Comparison of ENCODE assay signal across 20 cellular contexts in the genomic region with DNA sequence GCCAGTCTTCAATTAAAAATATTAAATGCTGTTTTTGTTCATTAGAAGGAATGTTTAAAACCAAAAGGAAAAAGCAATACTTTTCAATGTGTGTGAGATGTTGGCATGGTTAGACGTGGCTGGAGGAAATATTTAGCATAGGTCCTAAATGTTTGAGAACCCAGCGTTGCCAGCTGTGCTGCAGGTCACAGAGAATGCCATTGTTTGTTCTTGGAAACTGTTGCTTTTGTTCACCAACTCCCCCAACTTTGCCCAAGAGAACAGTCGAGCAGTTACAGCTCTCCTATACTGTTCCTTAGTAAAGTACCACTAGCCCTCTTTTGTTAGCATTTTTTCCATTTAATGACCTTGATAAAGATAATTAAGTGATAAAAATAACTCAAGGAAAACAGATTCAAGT. TPM values are rescaled to one million over a fixed set of nuclear protein-coding genes. Genes with fewer than 3 reads are reported as not detected.
DNase-seq lines count a peak whose midpoint lies in the region; ATAC-seq, FAIRE-seq and TF ChIP-seq lines count a peak whose summit lies in the region.
"Had no signal": no experiment of that assay in that cellular context is flagged by ENCODE, and none has a peak within 500 bp of the region (broad histone marks: within the 10 kb centered on the region; RNA-seq: fewer than 3 reads in every experiment).

No MANE protein-coding gene starts in this region.

- no peaks in the 10 kb centered on the region for H3K9me1 ChIP-seq in endothelial cell of umbilical vein (replicated peaks; ENCODE audit: control insufficient read depth, extremely low read depth, insufficient read depth, low read length)

- no peaks in the 10 kb centered on the region for H3K27me3 ChIP-seq in H7 (ENCODE audit: control insufficient read depth, insufficient read depth, low read length)
- H3K27me3 ChIP-seq in endothelial cell of umbilical vein (ENCODE audit: control insufficient read depth in 2 of 2, insufficient read depth in 2 of 2, low read length in 2 of 2): no peaks in the 10 kb centered on the region
- H3K27me3 ChIP-seq: BE2C had no signal

- TF ChIP-seq CTCF in endothelial cell of umbilical vein (IDR thresholded peaks at IDR 0.05; ENCODE audit: extremely low read depth in 1 of 2, insufficient read depth in 1 of 2, low read depth in 1 of 2, low read length in 2 of 2) (no peak), GM13976 (IDR thresholded peaks at IDR 0.05; ENCODE audit: borderline replicate concordance, control extremely low read depth, extremely low read depth, insufficient read depth, missing control alignments) (no peak)

- FAIRE-seq in endothelial cell of umbilical vein (lab: Jason Lieb, UNC): no peak
- FAIRE-seq: GM12878 had no signal

- H3K79me2 ChIP-seq in endothelial cell of umbilical vein (ENCODE audit: control insufficient read depth, insufficient read depth, low read length): no peaks in the 10 kb centered on the region

- ATAC-seq in left ventricle myocardium superior: no peak
- ATAC-seq in HG03095 (IDR thresholded peaks at IDR 0.05; ENCODE audit: unreplicated experiment): no peak
- ATAC-seq: GM12878 had no signal

- no peaks in the 10 kb centered on the region for H3K9me3 ChIP-seq in endothelial cell of umbilical vein (replicated peaks; ENCODE audit: control insufficient read depth, insufficient read depth, low read length)
- H3K9me3 ChIP-seq: BE2C, HAP-1 had no signal

- intact Hi-C loops in endothelial cell of umbilical vein (cut with micrococcal nuclease) (no loop called here), left ventricle myocardium superior (cut with micrococcal nuclease) (no loop called here)

- H3K4me3 ChIP-seq in H7 (ENCODE audit: insufficient read depth, low read depth, low read length): peak overlapping the region; percentile 28; the same call in 1 of the 2 replicates
- no peak overlapping the region for H3K4me3 ChIP-seq in endothelial cell of umbilical vein (replicated peaks in 1 of 3; ENCODE audit: insufficient read depth in 1 of 3, low read depth in 1 of 3, low read length in 3 of 3)
- H3K4me3 ChIP-seq: GM12878, HAP-1 had no signal

- in situ Hi-C loops in GM13976 (cut with MboI; ENCODE audit: low sequenced_read_pairs, unreplicated experiment): no loop called here

- H3K36me3 ChIP-seq in H7 (replicated peaks; ENCODE audit: control insufficient read depth, insufficient read depth, low read length) (no peaks in the 10 kb centered on the region; the same call in 1 of the 2 replicates), endothelial cell of umbilical vein (ENCODE audit: control insufficient read depth in 2 of 2, extremely low read depth in 1 of 2, insufficient read depth in 2 of 2, low read length in 2 of 2) (no peaks in the 10 kb centered on the region)
- H3K36me3 ChIP-seq: BE2C, HAP-1 had no signal

- H2AFZ ChIP-seq in endothelial cell of umbilical vein (ENCODE audit: low read depth, low read length): no peak overlapping the region

- dilution Hi-C loops in endothelial cell of umbilical vein (cut with MboI; ENCODE audit: extremely low pct_ligation_motif_present, low sequenced_read_pairs): no loop called here

- CTCF ChIA-PET in endothelial cell of umbilical vein (lab: Charles Lee): interaction anchor here (1.0 to 2.3 kb wide), 5 partner anchors 11 to 285 kb away, joined by 3 to 8 read pairs (median 3); no protein-coding TSS in a partner anchor

- no peak overlapping the region for H3K9ac ChIP-seq in endothelial cell of umbilical vein (replicated peaks; ENCODE audit: extremely low read depth, insufficient read depth, low read length)

- H3K27ac ChIP-seq in endothelial cell of umbilical vein (ENCODE audit: insufficient read depth, low read depth, low read length): no peak overlapping the region
- H3K27ac ChIP-seq in temporal lobe (ENCODE audit: low read depth, low read length): peak overlapping the region; percentile 90

- BruUV-seq in endothelial cell of umbilical vein (replicated peaks; lab: Mats Ljungman, UMichigan): no TSS peak

- H3K4me2 ChIP-seq in endothelial cell of umbilical vein (ENCODE audit: insufficient read depth, low read length): no peak overlapping the region

- no peak for TF ChIP-seq POLR2A in endothelial cell of umbilical vein (IDR thresholded peaks at IDR 0.05; ENCODE audit: low read depth, low read length)

- no peak for DNase-seq in H7
- DNase-seq in endothelial cell of umbilical vein (ENCODE audit: low read depth, low spot score): peak; percentile 20
- peak; percentile 72 for DNase-seq in midbrain (lab: John Stamatoyannopoulos, UW)
- no peak for DNase-seq in left ventricle myocardium superior
- no peak for DNase-seq in GM13976 (ENCODE audit: low spot score)
- DNase-seq: BE2C; CD4-positive, CD25-positive, alpha-beta regulatory T cell; COR-L47; Karpas-422; NCI-H1417 treated with DMSO at 0.1 percent for 48 hours; NCI-H187 treated with DMSO at 0.1 percent for 48 hours; NCI-H2227 treated with DMSO at 0.1 percent for 48 hours; NCI-H510A treated with DMSO at 0.1 percent for 48 hours; NCI-H774; OCI-M1; Right ventricle myocardium superior had no signal

- no peaks in the 10 kb centered on the region for H3K4me1 ChIP-seq in endothelial cell of umbilical vein (ENCODE audit: control insufficient read depth, extremely low read depth, insufficient read depth, low read length)
- H3K4me1 ChIP-seq: BE2C, HAP-1 had no signal

- no peaks in the 10 kb centered on the region for H4K20me1 ChIP-seq in endothelial cell of umbilical vein (replicated peaks; ENCODE audit: control insufficient read depth, extremely low read depth, insufficient read depth, low read length)

- POLR2A ChIA-PET in endothelial cell of umbilical vein (lab: Charles Lee): no interaction called here

TF ChIP-seq in endothelial cell of umbilical vein, 7 proteins besides CTCF, POLR2A, EP300 and RAD21:
- TF ChIP-seq GATA2 (IDR thresholded peaks at IDR 0.05; ENCODE audit: insufficient read depth, insufficient read length, low read depth, low read length) (no peak), MYC (IDR thresholded peaks at IDR 0.05; ENCODE audit: low read depth, low read length) (no peak), EZH2 (IDR thresholded peaks at IDR 0.05; ENCODE audit: borderline replicate concordance, low read depth, low read length, severe bottlenecking) (no peak), MAX (IDR thresholded peaks at IDR 0.05; ENCODE audit: insufficient read depth, insufficient read length) (no peak), FOS (IDR thresholded peaks at IDR 0.05; ENCODE audit: borderline replicate concordance, insufficient read depth, low read length) (no peak)
TF ChIP-seq in endothelial cell of umbilical vein: peak in this region for 0.

RNA-seq across cellular contexts. Expression of gene ELMO1, which starts 44.5 kb away (rescaled TPM):
- 8.0 and 8.7 TPM in 2 replicates for total RNA-seq in H7 (2014; rRNA removed; shearing (Covaris generic))
- total RNA-seq in endothelial cell of umbilical vein: 23.5 and 30.6 TPM in 2 replicates
- 16.2 and 17.0 TPM in 2 replicates for polyA plus RNA-seq in endothelial cell of umbilical vein
- 11.3 and 13.5 TPM in 2 replicates for polyA plus RNA-seq in endothelial cell of umbilical vein (2011; cell fraction: cytosol; rRNA removed)
- 26.0 and 29.5 TPM in 2 replicates for polyA plus RNA-seq in endothelial cell of umbilical vein (2011; cell fraction: nucleus; rRNA removed)
- 10.0 and 10.7 TPM in 2 replicates for polyA plus RNA-seq in endothelial cell of umbilical vein (2012)
- 80.5 and 81.2 TPM in 2 replicates for polyA minus RNA-seq in endothelial cell of umbilical vein
- not detected for polyA minus RNA-seq in endothelial cell of umbilical vein (2011; cell fraction: cytosol; rRNA and poly(A)+ RNA removed)
- 172 and 226 TPM in 2 replicates for polyA minus RNA-seq in endothelial cell of umbilical vein (2011; cell fraction: nucleus; rRNA and poly(A)+ RNA removed)
- 59.3 TPM for total RNA-seq in temporal lobe
- 13.0 TPM for total RNA-seq in left ventricle myocardium superior

Comparison
In these comparisons a context has a peak if more than half of its experiments do, and no peak if none do; other contexts are left out.
1. DNase-seq: peak in endothelial cell of umbilical vein (single experiment) and midbrain (single experiment); none in H7 (single experiment), left ventricle myocardium superior (single experiment) and GM13976 (single experiment).